9 cellular contexts compared by ENCODE assay signal in genomic region chr12:47881826-47882427, GRCh38. TPM values are rescaled to one million over a fixed set of nuclear protein-coding genes. Genes with fewer than 3 reads are reported as not detected.
DNase-seq lines count a peak whose midpoint lies in the region; ATAC-seq and TF ChIP-seq lines count a peak whose summit lies in the region.
"Had no signal": no experiment of that assay in that cellular context is flagged by ENCODE, and none has a peak within 500 bp of the region (broad histone marks: within the 10 kb centered on the region; RNA-seq: fewer than 3 reads in every experiment).

No MANE protein-coding gene starts in this region.

- no TSS peak for BruUV-seq in PC-3 (replicated peaks; lab: Mats Ljungman, UMichigan)

- H3K4me2 ChIP-seq in PC-3 (ENCODE audit: low read length): no peak overlapping the region

- POLR2A ChIA-PET in PC-3 (lab: Charles Lee; ENCODE audit: unreplicated experiment): no interaction called here

- 67 to 75% (median 68%) methylated on average over 8 of the region's 8 CpGs for WGBS in psoas muscle, 3 donors

- H3K9ac ChIP-seq in PC-3 (ENCODE audit: low read length): no peak overlapping the region

- intact Hi-C loops in PC-3 (cut with micrococcal nuclease): no loop called here
- intact Hi-C loops in psoas muscle (cut with DNase I): no loop called here

- H3F3A ChIP-seq in PC-3 (ENCODE audit: low read length, unreplicated experiment): no peaks in the 10 kb centered on the region

- TF ChIP-seq CTCF in PC-3 (conservative IDR thresholded peaks at IDR 0.05; ENCODE audit: low read depth, low read length): no peak
- no peak for TF ChIP-seq CTCF in psoas muscle (IDR thresholded peaks at IDR 0.05)

- H2AFZ ChIP-seq in PC-3 (ENCODE audit: low read length): no peak overlapping the region

- H3K4me1 ChIP-seq in PC-3 (ENCODE audit: insufficient read depth, low read length) (peaks cover 8% of the 10 kb centered on the region), psoas muscle (no peaks in the 10 kb centered on the region)

- no peaks in the 10 kb centered on the region for H3K9me2 ChIP-seq in PC-3 (replicated peaks; ENCODE audit: low read length)

- H4K20me1 ChIP-seq in PC-3 (ENCODE audit: low read length): no peaks in the 10 kb centered on the region

- ATAC-seq in PC-3 (peak; percentile 43), psoas muscle (peak; percentile 71 to 79 (median 77)), GM21529 (IDR thresholded peaks at IDR 0.05; ENCODE audit: unreplicated experiment) (no peak), GM21423 (IDR thresholded peaks at IDR 0.05; ENCODE audit: unreplicated experiment) (no peak)

- H3K36me3 ChIP-seq in PC-3 (ENCODE audit: low read depth, low read length): peaks cover 10% of the 10 kb centered on the region; the same call in 1 of the 2 replicates
- H3K36me3 ChIP-seq in psoas muscle (ENCODE audit: insufficient read depth in 1 of 2, low read depth in 1 of 2): peaks cover 0 to 8% of the 10 kb centered on the region in 2 donors

- H3K4me3 ChIP-seq in PC-3 (ENCODE audit: low read length) (no peak overlapping the region), psoas muscle (no peak overlapping the region)

- CTCF ChIA-PET in PC-3 (lab: Charles Lee): no interaction called here

- 0 out of 2 replicates have a peak, but pooled peaks cover 6% of the 10 kb centered on the region for H3K79me2 ChIP-seq in PC-3 (ENCODE audit: low read length)

- H3K9me3 ChIP-seq in PC-3 (ENCODE audit: low read length) (no peaks in the 10 kb centered on the region), psoas muscle (no peaks in the 10 kb centered on the region)

- DNase-seq in EL: peak; percentile 99
- peak; percentile 60 for DNase-seq in PC-3
- DNase-seq in dermis blood vessel endothelial cell: peak; percentile 36
- DNase-seq in psoas muscle: peak; percentile 43 to 66
- no peak for DNase-seq in HUDEP-2 (lab: John Stamatoyannopoulos, UW; ENCODE audit: unreplicated experiment in 76 of 76)
- DNase-seq in hypothalamus (lab: John Stamatoyannopoulos, UW): no peak
- DNase-seq: central memory CD4-positive, alpha-beta T cell had no signal

- no peaks in the 10 kb centered on the region for H3K27me3 ChIP-seq in PC-3 (ENCODE audit: low read length)
- no peaks in the 10 kb centered on the region for H3K27me3 ChIP-seq in psoas muscle (ENCODE audit: insufficient read depth in 3 of 3, low read length in 2 of 3)

- no peak overlapping the region for H3K27ac ChIP-seq in PC-3 (ENCODE audit: low read length)
- no peak overlapping the region for H3K27ac ChIP-seq in psoas muscle

RNA-seq across cellular contexts. Expression of gene VDR, which starts 22.9 kb away (rescaled TPM):
- total RNA-seq in PC-3 (2014; rRNA removed) (19.6 and 19.9 TPM in 2 replicates), dermis blood vessel endothelial cell (under 0.01 and 0.47 TPM in 2 replicates), psoas muscle (1 to 10 TPM; 2.5 to 6.1 (median 4.5) TPM)
- 1 to 10 TPM in 1 of 3 donors, under 1 TPM in 2; 0.62 to 3.0 (median 0.74) TPM for polyA plus RNA-seq in psoas muscle

Comparison
In these comparisons a context has a peak if more than half of its experiments do, and no peak if none do; other contexts are left out.
1. DNase-seq: peak in EL (single experiment), PC-3 (single experiment), dermis blood vessel endothelial cell (single experiment) and psoas muscle (2 of 2); none in HUDEP-2 (0 of 76) and hypothalamus (0 of 51).
2. ATAC-seq: peak in PC-3 (single experiment) and psoas muscle (4 of 4); none in GM21529 (single experiment) and GM21423 (single experiment).